1 cellular context compared by ENCODE assay signal in the genomic region with DNA sequence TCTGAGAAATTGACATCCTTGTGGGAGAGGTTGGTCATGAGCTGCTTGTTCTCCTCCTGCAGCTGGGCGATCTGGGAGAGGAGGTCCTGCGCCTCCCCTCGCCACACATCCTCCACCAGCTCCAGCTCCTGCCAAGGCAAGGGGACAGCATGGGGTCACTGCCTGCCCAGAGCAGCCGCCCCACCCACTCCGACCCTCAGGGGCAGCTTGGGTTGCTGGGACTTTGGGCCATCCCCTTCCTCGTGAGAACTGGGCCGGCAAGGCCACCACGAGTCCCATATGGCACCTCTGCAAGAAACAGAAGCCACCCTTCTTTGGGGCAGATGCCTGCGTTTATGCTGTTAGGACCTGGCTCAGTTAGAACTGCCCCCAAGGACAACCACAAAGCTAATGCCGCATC.
TF ChIP-seq lines count a peak whose summit lies in the region.

No MANE protein-coding gene starts in this region.

TF ChIP-seq in HepG2, 621 proteins besides CTCF, POLR2A, EP300 and RAD21:
- TF ChIP-seq SMAD3 (CRISPR knock-in tag; IDR thresholded peaks at IDR 0.05) (no peak), ASH2L (IDR thresholded peaks at IDR 0.05; ENCODE audit: insufficient read length, low read depth, low read length) (no peak), NR2F1 (CRISPR knock-in tag; IDR thresholded peaks at IDR 0.05) (no peak), IKZF4 (CRISPR knock-in tag; IDR thresholded peaks at IDR 0.05; ENCODE audit: borderline replicate concordance, low read depth, not compliant biosample characterization) (no peak), AGO2 (optimal IDR thresholded peaks at IDR 0.05; ENCODE audit: low read depth, low read length) (peak; percentile 67), RBFOX2 (IDR thresholded peaks at IDR 0.05; ENCODE audit: low read depth, low read length) (0 out of 2 replicates have a peak, but pooled peaks have one; percentile 18), ZNF660 (CRISPR knock-in tag; IDR thresholded peaks at IDR 0.05; ENCODE audit: borderline replicate concordance, low read depth) (no peak), ZNF737 (CRISPR knock-in tag; IDR thresholded peaks at IDR 0.05; ENCODE audit: borderline replicate concordance) (no peak), PITX1 (CRISPR knock-in tag; IDR thresholded peaks at IDR 0.05) (no peak), ZNF773 (CRISPR knock-in tag; IDR thresholded peaks at IDR 0.05; ENCODE audit: borderline replicate concordance) (no peak), NR2F6 (IDR thresholded peaks at IDR 0.05) (no peak), NR2F6 (CRISPR knock-in tag; IDR thresholded peaks at IDR 0.05) (no peak), PRDM10 (CRISPR knock-in tag; IDR thresholded peaks at IDR 0.05; ENCODE audit: low read depth) (no peak)
- TF ChIP-seq, protein P1, sequence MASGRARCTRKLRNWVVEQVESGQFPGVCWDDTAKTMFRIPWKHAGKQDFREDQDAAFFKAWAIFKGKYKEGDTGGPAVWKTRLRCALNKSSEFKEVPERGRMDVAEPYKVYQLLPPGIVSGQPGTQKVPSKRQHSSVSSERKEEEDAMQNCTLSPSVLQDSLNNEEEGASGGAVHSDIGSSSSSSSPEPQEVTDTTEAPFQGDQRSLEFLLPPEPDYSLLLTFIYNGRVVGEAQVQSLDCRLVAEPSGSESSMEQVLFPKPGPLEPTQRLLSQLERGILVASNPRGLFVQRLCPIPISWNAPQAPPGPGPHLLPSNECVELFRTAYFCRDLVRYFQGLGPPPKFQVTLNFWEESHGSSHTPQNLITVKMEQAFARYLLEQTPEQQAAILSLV (CRISPR knock-in tag; IDR thresholded peaks at IDR 0.05; ENCODE audit: borderline replicate concordance), result no peak
TF ChIP-seq in HepG2: peak in this region for 2.
